8 cellular contexts compared by ENCODE assay signal in the genomic region with DNA sequence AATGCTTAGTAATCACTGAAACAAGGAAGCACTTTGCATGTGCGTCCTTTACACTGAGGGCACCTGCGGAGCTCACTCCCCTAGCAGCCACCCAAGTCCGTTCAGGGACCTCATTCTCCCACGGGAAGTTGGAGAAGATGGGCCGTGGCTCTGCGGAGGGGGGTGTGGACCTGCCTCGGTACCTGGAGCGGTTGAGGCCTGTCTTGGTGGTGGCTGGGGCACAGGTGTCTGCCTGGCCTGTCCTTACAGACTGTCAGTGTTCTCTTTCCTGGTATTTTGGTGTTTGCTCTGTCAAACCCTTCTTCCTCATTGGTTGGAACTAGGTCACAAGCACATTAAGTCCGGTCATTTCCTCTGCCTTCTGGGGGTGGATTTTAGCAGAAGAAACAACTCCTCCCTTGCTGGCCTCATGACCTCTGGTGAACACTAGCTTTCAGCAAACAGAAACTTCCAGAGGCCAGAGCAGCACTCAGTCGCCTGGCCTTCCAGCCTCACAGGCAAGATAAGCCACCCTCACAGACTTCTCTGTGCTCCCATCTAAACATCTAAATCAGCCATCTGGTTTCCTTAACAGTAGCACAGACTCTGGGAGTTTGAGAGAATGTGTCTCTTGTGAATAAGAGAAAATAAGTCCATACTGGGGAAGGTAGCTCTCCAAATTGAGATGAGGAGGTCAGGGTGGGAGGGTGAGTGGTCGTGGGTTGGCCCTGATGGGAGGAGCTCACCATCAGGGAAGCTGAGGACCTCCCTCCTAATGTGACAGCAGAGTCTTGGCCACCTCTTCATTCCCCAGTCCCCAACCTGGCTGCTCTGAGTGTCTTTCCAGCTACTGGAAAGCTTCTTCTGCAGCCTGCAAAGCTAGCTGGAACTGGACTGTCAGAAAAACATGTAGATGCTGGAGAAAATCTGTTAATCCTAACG. TPM values are rescaled to one million over a fixed set of nuclear protein-coding genes. Genes with fewer than 3 reads are reported as not detected.
DNase-seq lines count a peak whose midpoint lies in the region; ATAC-seq, FAIRE-seq and TF ChIP-seq lines count a peak whose summit lies in the region.

No MANE protein-coding gene starts in this region.

- H3K27ac ChIP-seq in K562 (ENCODE audit: extremely low read depth, low read depth, low read length) (peak overlapping the region; percentile 74), temporal lobe (ENCODE audit: low read depth, low read length) (peak overlapping the region; percentile 92)

- no peaks in the 10 kb centered on the region for H3K27me3 Mint-ChIP-seq in T-helper 2 cell treated with Interferon-gamma antibody and Interleukin-4, amounts not matched to agents 5 μg/mL and 100 μg/mL, for 36 hours (ENCODE audit: low read depth)

- H3K79me2 ChIP-seq in K562 (ENCODE audit: control insufficient read depth, insufficient read depth, low read length) = peaks cover 56% of the 10 kb centered on the region

- in situ Hi-C loops in K562 (cut with MboI) = no loop called here

- no peaks in the 10 kb centered on the region for H3K27me3 ChIP-seq in K562 (ENCODE audit: control insufficient read depth in 2 of 2, insufficient read depth in 2 of 2, low read length in 2 of 2)

- H3K9me3 Mint-ChIP-seq in T-helper 2 cell treated with Interferon-gamma antibody and Interleukin-4, amounts not matched to agents 5 μg/mL and 100 μg/mL, for 36 hours = no peaks in the 10 kb centered on the region

- 0 out of 2 replicates have a peak, but pooled peaks cover 5% of the 10 kb centered on the region for H4K20me1 ChIP-seq in K562 (replicated peaks; ENCODE audit: control insufficient read depth, insufficient read depth, low read length)

- H3K36me3 ChIP-seq in K562 (ENCODE audit: control insufficient read depth, insufficient read depth, low read length) = peaks cover 64% of the 10 kb centered on the region

- H2AFZ ChIP-seq in K562 (ENCODE audit: low read depth, low read length) = peak overlapping the region; percentile 63

- FAIRE-seq in K562 (lab: Jason Lieb, UNC) = peak; percentile 100

- peak; percentile 100 for TF ChIP-seq EP300 in K562 (IDR thresholded peaks at IDR 0.05; ENCODE audit: low read length)

- H3K4me1 ChIP-seq in K562 (replicated peaks in 1 of 2; ENCODE audit: control insufficient read depth in 2 of 2, insufficient read depth in 2 of 2, low read length in 2 of 2) = peaks cover 59 to 62% of the 10 kb centered on the region in 2 experiments

- CTCF ChIA-PET in K562 (lab: Yijun Ruan, JAX; ENCODE audit: low intra/inter-chr PET ratio) = interaction anchor here (1.0 kb wide), 1 partner anchor 18 kb away, joined by 4 read pairs; no protein-coding TSS in a partner anchor

- ATAC-seq in K562 (peak; percentile 94), left colon (peak; percentile 94), GM18517 (IDR thresholded peaks at IDR 0.05; ENCODE audit: unreplicated experiment) (no peak)

- H3K9ac ChIP-seq in K562 (ENCODE audit: insufficient read depth in 1 of 2, low read depth in 2 of 2, low read length in 2 of 2) = peak overlapping the region; percentile 52 to 85

- no TSS peak for BruUV-seq in K562 (replicated peaks; lab: Mats Ljungman, UMichigan)

- intact Hi-C loops in K562 (cut with micrococcal nuclease) (loop anchor here (1.0 to 5.0 kb wide), 6 partner anchors 8 to 95 kb away; a partner anchor contains a TSS), left colon (cut with DNase I, micrococcal nuclease) (loop anchor here in 1 of 2 donors (10.0 kb wide), 1 partner anchor 47 kb away; a partner anchor contains a TSS)

- WGBS in K562 (ENCODE audit: insufficient coverage, low coverage, missing lambda C conversion rate) = 8% methylated on average over 12 of the region's 12 CpGs

- H3K27ac Mint-ChIP-seq in T-helper 2 cell treated with Interferon-gamma antibody and Interleukin-4, amounts not matched to agents 5 μg/mL and 100 μg/mL, for 36 hours = peak overlapping the region; percentile 75

- peaks cover 8% of the 10 kb centered on the region for H3K4me1 Mint-ChIP-seq in T-helper 2 cell treated with Interferon-gamma antibody and Interleukin-4, amounts not matched to agents 5 μg/mL and 100 μg/mL, for 36 hours (ENCODE audit: low read depth)

- TF ChIP-seq CTCF in K562 (IDR thresholded peaks at IDR 0.05 in 2 of 3, conservative IDR thresholded peaks at IDR 0.05 in 1 of 3; ENCODE audit: insufficient read depth in 2 of 3, low read depth in 1 of 3, low read length in 3 of 3) = peak in 1 of 3 experiments; percentile 15; a peak in 2 of 6 replicates

- H3K4me2 ChIP-seq in K562 (ENCODE audit: insufficient read depth, low read length) = peak overlapping the region; percentile 82

- DNase-seq in T-helper 2 cell treated with Interferon-gamma antibody and Interleukin-4, amounts not matched to agents 5 μg/mL and 100 μg/mL, for 36 hours (ENCODE audit: low spot score) = no peak
- no peak for DNase-seq in T-helper 2 cell
- peak; percentile 99 to 100 (median 100) for DNase-seq in K562 (ENCODE audit: extremely low read depth in 1 of 4, low spot score in 3 of 4)
- DNase-seq in left colon = peak; percentile 57 to 78
- DNase-seq in stimulated activated CD4-positive, alpha-beta T cell treated with anti-CD3 and anti-CD28 coated beads, Interleukin-2, amount 100 ng/mL, for 48 hours = no peak
- DNase-seq in stimulated activated CD4-positive, alpha-beta T cell treated with anti-CD3 and anti-CD28 coated beads, Interleukin-4, amount 100 ng/mL, for 24 hours = no peak

- peak overlapping the region; percentile 15 for H3K4me3 Mint-ChIP-seq in T-helper 2 cell treated with Interferon-gamma antibody and Interleukin-4, amounts not matched to agents 5 μg/mL and 100 μg/mL, for 36 hours

- H3K9me3 ChIP-seq in K562 (replicated peaks; ENCODE audit: control insufficient read depth, insufficient read depth, low read depth, low read length) = no peaks in the 10 kb centered on the region

- TF ChIP-seq RAD21 in K562 (CRISPR knock-in tag; conservative IDR thresholded peaks at IDR 0.05 in 1 of 2, IDR thresholded peaks at IDR 0.05 in 1 of 2) = no peak

- H3K4me3 ChIP-seq in K562 = peak overlapping the region; percentile 8

- H3K9me1 ChIP-seq in K562 (ENCODE audit: control insufficient read depth, insufficient read depth, low read length) = peaks cover 15% of the 10 kb centered on the region

- no peak for TF ChIP-seq POLR2A in K562 (conservative IDR thresholded peaks at IDR 0.05)

- peaks cover 11% of the 10 kb centered on the region for H3K36me3 Mint-ChIP-seq in T-helper 2 cell treated with Interferon-gamma antibody and Interleukin-4, amounts not matched to agents 5 μg/mL and 100 μg/mL, for 36 hours (ENCODE audit: low read depth)

- POLR2A ChIA-PET in K562 (lab: Yijun Ruan, JAX) = interaction anchor here (0.5 to 11.8 kb wide), 61 partner anchors 9 to 1071 kb away, joined by 3 to 172 read pairs (median 5); a partner anchor contains a TSS

RNA-seq across cellular contexts. Expression of a gene that starts 8.6 kb away (rescaled TPM):
- total RNA-seq in K562 (2011; cell fraction: chromatin; rRNA removed; ENCODE audit: low replicate concordance) = 63.6 and 66.4 TPM in 2 replicates
- 39.3 and 45.4 TPM in 2 replicates for total RNA-seq in K562 (2011; cell fraction: nucleolus; rRNA removed)
- total RNA-seq in K562 (2011; cell fraction: nucleoplasm; rRNA removed) = 59.8 and 84.4 TPM in 2 replicates
- 71.4 and 89.3 TPM in 2 replicates for total RNA-seq in K562 (2014; rRNA removed)
- 58.1 and 64.4 TPM in 2 replicates for total RNA-seq in K562 (2014; rRNA removed; fragmentation: Illumina TruSeq; extraction: Trizol)
- total RNA-seq in K562 (2015; rRNA removed; fragmentation: Illumina TruSeq; extraction: Trizol) = 70.6 and 75.9 TPM in 2 replicates
- 122 and 123 TPM in 2 replicates for total RNA-seq in K562 (2021)
- 187 and 200 TPM in 2 replicates for polyA plus RNA-seq in K562 (2011; rRNA removed)
- 97.0 and 115 TPM in 2 replicates for polyA plus RNA-seq in K562 (2011; cell fraction: cytosol; rRNA removed)
- 51.6 and 70.0 TPM in 2 replicates for polyA plus RNA-seq in K562 (2011; cell fraction: nucleus; rRNA removed)
- polyA plus RNA-seq in K562 (2012) = 105 and 162 TPM in 2 replicates
- 181 and 250 TPM in 2 replicates for polyA plus RNA-seq in K562 (2014; fragmentation: Illumina TruSeq; extraction: Trizol)
- polyA plus RNA-seq in K562 (2014; fragmentation: Nextera tagmentation; extraction: Ambion mirVana) = 10 to 100 TPM; 19.5 to 22.8 TPM
- polyA plus RNA-seq in K562 (2014; rRNA removed) = 136 and 161 TPM in 2 replicates
- 89.0 and 94.5 TPM in 2 replicates for polyA minus RNA-seq in K562 (2011; rRNA and poly(A)+ RNA removed)
- 44.9 and 53.1 TPM in 2 replicates for polyA minus RNA-seq in K562 (2011; cell fraction: cytosol; rRNA and poly(A)+ RNA removed)
- 14.3 and 25.0 TPM in 2 replicates for polyA minus RNA-seq in K562 (2011; cell fraction: nucleus; rRNA and poly(A)+ RNA removed)
- 10 to 100 TPM; 26.3 to 30.3 TPM for total RNA-seq in left colon
- total RNA-seq in temporal lobe = 7.1 TPM

RNA-seq across cellular contexts. Expression of a gene that starts 8.8 kb away (rescaled TPM):
- 856 and 1,421 TPM in 2 replicates for total RNA-seq in K562 (2011; cell fraction: chromatin; rRNA removed; ENCODE audit: low replicate concordance)
- total RNA-seq in K562 (2011; cell fraction: nucleolus; rRNA removed) = 627 and 658 TPM in 2 replicates
- 567 and 576 TPM in 2 replicates for total RNA-seq in K562 (2011; cell fraction: nucleoplasm; rRNA removed)
- total RNA-seq in K562 (2014; rRNA removed) = 103 and 117 TPM in 2 replicates
- total RNA-seq in K562 (2014; rRNA removed; fragmentation: Illumina TruSeq; extraction: Trizol) = 62.3 and 63.7 TPM in 2 replicates
- total RNA-seq in K562 (2015; rRNA removed; fragmentation: Illumina TruSeq; extraction: Trizol) = 75.3 and 82.5 TPM in 2 replicates
- total RNA-seq in K562 (2021) = 173 and 187 TPM in 2 replicates
- polyA plus RNA-seq in K562 (2011; rRNA removed) = 84.7 and 128 TPM in 2 replicates
- polyA plus RNA-seq in K562 (2011; cell fraction: cytosol; rRNA removed) = 76.2 and 84.4 TPM in 2 replicates
- polyA plus RNA-seq in K562 (2011; cell fraction: nucleus; rRNA removed) = 448 and 556 TPM in 2 replicates
- 142 and 181 TPM in 2 replicates for polyA plus RNA-seq in K562 (2012)
- 124 and 127 TPM in 2 replicates for polyA plus RNA-seq in K562 (2014; fragmentation: Illumina TruSeq; extraction: Trizol)
- polyA plus RNA-seq in K562 (2014; fragmentation: Nextera tagmentation; extraction: Ambion mirVana) = 10 to 100 TPM in 1 of 2 experiments, 1 to 10 TPM in 1; 7.3 to 11.1 TPM
- 116 and 125 TPM in 2 replicates for polyA plus RNA-seq in K562 (2014; rRNA removed)
- 160 and 176 TPM in 2 replicates for polyA minus RNA-seq in K562 (2011; rRNA and poly(A)+ RNA removed)
- 98.9 and 161 TPM in 2 replicates for polyA minus RNA-seq in K562 (2011; cell fraction: cytosol; rRNA and poly(A)+ RNA removed)
- 188 and 253 TPM in 2 replicates for polyA minus RNA-seq in K562 (2011; cell fraction: nucleus; rRNA and poly(A)+ RNA removed)
- 10 to 100 TPM; 77.3 to 82.4 TPM for total RNA-seq in left colon
- 67.1 TPM for total RNA-seq in temporal lobe

RNA-seq across cellular contexts. Expression of a gene that starts 49.8 kb away (rescaled TPM):
- total RNA-seq in K562 (2011; cell fraction: chromatin; rRNA removed; ENCODE audit: low replicate concordance) = 251 and 271 TPM in 2 replicates
- 179 and 190 TPM in 2 replicates for total RNA-seq in K562 (2011; cell fraction: nucleolus; rRNA removed)
- total RNA-seq in K562 (2011; cell fraction: nucleoplasm; rRNA removed) = 236 and 257 TPM in 2 replicates
- total RNA-seq in K562 (2014; rRNA removed) = 105 and 144 TPM in 2 replicates
- total RNA-seq in K562 (2014; rRNA removed; fragmentation: Illumina TruSeq; extraction: Trizol) = 138 and 141 TPM in 2 replicates
- total RNA-seq in K562 (2015; rRNA removed; fragmentation: Illumina TruSeq; extraction: Trizol) = 124 and 128 TPM in 2 replicates
- 263 and 267 TPM in 2 replicates for total RNA-seq in K562 (2021)
- 135 and 196 TPM in 2 replicates for polyA plus RNA-seq in K562 (2011; rRNA removed)
- 111 and 189 TPM in 2 replicates for polyA plus RNA-seq in K562 (2011; cell fraction: cytosol; rRNA removed)
- polyA plus RNA-seq in K562 (2011; cell fraction: nucleus; rRNA removed) = 90.3 and 116 TPM in 2 replicates
- polyA plus RNA-seq in K562 (2012) = 90.4 and 122 TPM in 2 replicates
- polyA plus RNA-seq in K562 (2014; fragmentation: Illumina TruSeq; extraction: Trizol) = 144 and 156 TPM in 2 replicates
- 100 to 1,000 TPM; 100 to 105 TPM for polyA plus RNA-seq in K562 (2014; fragmentation: Nextera tagmentation; extraction: Ambion mirVana)
- polyA plus RNA-seq in K562 (2014; rRNA removed) = 114 and 124 TPM in 2 replicates
- polyA minus RNA-seq in K562 (2011; rRNA and poly(A)+ RNA removed) = 219 and 267 TPM in 2 replicates
- 166 and 232 TPM in 2 replicates for polyA minus RNA-seq in K562 (2011; cell fraction: cytosol; rRNA and poly(A)+ RNA removed)
- polyA minus RNA-seq in K562 (2011; cell fraction: nucleus; rRNA and poly(A)+ RNA removed) = 39.9 and 84.6 TPM in 2 replicates
- 10 to 100 TPM; 51.3 to 60.9 TPM for total RNA-seq in left colon
- 44.5 TPM for total RNA-seq in temporal lobe

Comparison
In these comparisons a context has a peak if more than half of its experiments do, and no peak if none do; other contexts are left out.
1. DNase-seq: peak in K562 (4 of 4) and left colon (2 of 2); none in T-helper 2 cell treated with Interferon-gamma antibody and Interleukin-4, amounts not matched to agents 5 μg/mL and 100 μg/mL, for 36 hours (single experiment), T-helper 2 cell (0 of 5), stimulated activated CD4-positive, alpha-beta T cell treated with anti-CD3 and anti-CD28 coated beads, Interleukin-2, amount 100 ng/mL, for 48 hours (0 of 2) and stimulated activated CD4-positive, alpha-beta T cell treated with anti-CD3 and anti-CD28 coated beads, Interleukin-4, amount 100 ng/mL, for 24 hours (single experiment).